Comparison of ENCODE assay signal across 2 cellular contexts in genomic region chr11:20367313-20367948, GRCh38.
TF ChIP-seq lines count a peak whose summit lies in the region.

No MANE protein-coding gene starts in this region.

TF ChIP-seq in A549, 52 proteins besides CTCF, POLR2A, EP300 and RAD21 (continued from another document):
- TF ChIP-seq GATA3 (IDR thresholded peaks at IDR 0.05; ENCODE audit: borderline replicate concordance), result peak; percentile 49; the same call in 1 of the 2 replicates
- TF ChIP-seq CHD2 (IDR thresholded peaks at IDR 0.05; ENCODE audit: low read length, partially characterized antibody), result no peak
- TF ChIP-seq HOXA7 (CRISPR knock-in tag; IDR thresholded peaks at IDR 0.05), result no peak
- TF ChIP-seq ZSCAN20 (CRISPR knock-in tag; IDR thresholded peaks at IDR 0.05), result no peak
- TF ChIP-seq CBX2 (IDR thresholded peaks at IDR 0.05; ENCODE audit: borderline replicate concordance, low read depth), result no peak
- peak; percentile 58 to 59; a peak in 3 of 5 replicates for TF ChIP-seq JUN (IDR thresholded peaks at IDR 0.05)
- peak; percentile 61 for TF ChIP-seq MAFK (IDR thresholded peaks at IDR 0.05; ENCODE audit: partially characterized antibody)
- TF ChIP-seq CEBPB (IDR thresholded peaks at IDR 0.05), result peak in 1 of 2 experiments; percentile 44; a peak in 2 of 4 replicates

TF ChIP-seq in Ishikawa, 13 proteins besides CTCF, POLR2A, EP300 and RAD21 (continued from another document):
- TF ChIP-seq, protein P1, sequence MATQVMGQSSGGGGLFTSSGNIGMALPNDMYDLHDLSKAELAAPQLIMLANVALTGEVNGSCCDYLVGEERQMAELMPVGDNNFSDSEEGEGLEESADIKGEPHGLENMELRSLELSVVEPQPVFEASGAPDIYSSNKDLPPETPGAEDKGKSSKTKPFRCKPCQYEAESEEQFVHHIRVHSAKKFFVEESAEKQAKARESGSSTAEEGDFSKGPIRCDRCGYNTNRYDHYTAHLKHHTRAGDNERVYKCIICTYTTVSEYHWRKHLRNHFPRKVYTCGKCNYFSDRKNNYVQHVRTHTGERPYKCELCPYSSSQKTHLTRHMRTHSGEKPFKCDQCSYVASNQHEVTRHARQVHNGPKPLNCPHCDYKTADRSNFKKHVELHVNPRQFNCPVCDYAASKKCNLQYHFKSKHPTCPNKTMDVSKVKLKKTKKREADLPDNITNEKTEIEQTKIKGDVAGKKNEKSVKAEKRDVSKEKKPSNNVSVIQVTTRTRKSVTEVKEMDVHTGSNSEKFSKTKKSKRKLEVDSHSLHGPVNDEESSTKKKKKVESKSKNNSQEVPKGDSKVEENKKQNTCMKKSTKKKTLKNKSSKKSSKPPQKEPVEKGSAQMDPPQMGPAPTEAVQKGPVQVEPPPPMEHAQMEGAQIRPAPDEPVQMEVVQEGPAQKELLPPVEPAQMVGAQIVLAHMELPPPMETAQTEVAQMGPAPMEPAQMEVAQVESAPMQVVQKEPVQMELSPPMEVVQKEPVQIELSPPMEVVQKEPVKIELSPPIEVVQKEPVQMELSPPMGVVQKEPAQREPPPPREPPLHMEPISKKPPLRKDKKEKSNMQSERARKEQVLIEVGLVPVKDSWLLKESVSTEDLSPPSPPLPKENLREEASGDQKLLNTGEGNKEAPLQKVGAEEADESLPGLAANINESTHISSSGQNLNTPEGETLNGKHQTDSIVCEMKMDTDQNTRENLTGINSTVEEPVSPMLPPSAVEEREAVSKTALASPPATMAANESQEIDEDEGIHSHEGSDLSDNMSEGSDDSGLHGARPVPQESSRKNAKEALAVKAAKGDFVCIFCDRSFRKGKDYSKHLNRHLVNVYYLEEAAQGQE (IDR thresholded peaks at IDR 0.05; ENCODE audit: low read depth), result no peak
- TF ChIP-seq, protein P2, sequence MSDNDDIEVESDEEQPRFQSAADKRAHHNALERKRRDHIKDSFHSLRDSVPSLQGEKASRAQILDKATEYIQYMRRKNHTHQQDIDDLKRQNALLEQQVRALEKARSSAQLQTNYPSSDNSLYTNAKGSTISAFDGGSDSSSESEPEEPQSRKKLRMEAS (IDR thresholded peaks at IDR 0.05), result no peak
- TF ChIP-seq ZBTB7A (IDR thresholded peaks at IDR 0.05; ENCODE audit: low read depth), result no peak
